Comparison of ENCODE assay signal across 19 cellular contexts in genomic region chr2:69709290-69709689, GRCh38.
"Had no signal": no experiment of that assay in that cellular context is flagged by ENCODE, and none has a peak within 500 bp of the region (broad histone marks: within the 10 kb centered on the region; RNA-seq: fewer than 3 reads in every experiment).

No MANE protein-coding gene starts in this region.

- H3K9me3 ChIP-seq: body of pancreas, lower lobe of right lung, prostate gland, testis, upper lobe of left lung had no signal

- H3K9me3 Mint-ChIP-seq: activated naive CD4-positive, alpha-beta T cell treated with anti-CD3 and anti-CD28 coated beads, Interleukin-2, amount 50 U/mL, for 24 hours; stimulated activated naive B cell treated with anti-CD40 and anti-IgM and Interleukin-4, amounts not matched to agents 10 μg/mL and 1 μg/mL and 100 μg/mL, for 72 hours had no signal

- DNase-seq: activated CD4-positive, alpha-beta T cell treated with anti-CD3 and anti-CD28 coated beads, Interleukin-2, amount 10 ng/mL, durations not matched to agents 7 days and 5 days; activated CD4-positive, CD25-positive, alpha-beta regulatory T cell treated with anti-CD3 and anti-CD28 coated beads, Interleukin-2, amount 50 U/mL, for 72 hours; activated CD8-positive, alpha-beta memory T cell treated with anti-CD3 and anti-CD28 coated beads, Interleukin-2, amount 10 ng/mL, durations not matched to agents 7 days and 5 days; activated CD8-positive, alpha-beta T cell treated with anti-CD3 and anti-CD28 coated beads for 36 hours; activated gamma-delta T cell treated with Interleukin-2 at 50 U/mL for 16 hours; activated T-cell treated with anti-CD3 and anti-CD28 coated beads for 4 hours; body of pancreas; erythroblast; foreskin fibroblast; lower lobe of right lung; naive thymus-derived CD8-positive, alpha-beta T cell; stimulated activated CD4-positive, alpha-beta T cell treated with anti-CD3 and anti-CD28 coated beads, Interleukin-2, amount 100 ng/mL, for 48 hours; stimulated activated CD8-positive, alpha-beta memory T cell treated with anti-CD3 and anti-CD28 coated beads, Interleukin-4, amount 100 ng/mL, for 48 hours; stimulated activated naive B cell treated with anti-CD40 and anti-IgM and Interleukin-4, amounts not matched to agents 10 μg/mL and 1 μg/mL and 100 μg/mL, for 72 hours; testis; upper lobe of left lung had no signal

- H3K27me3 ChIP-seq: body of pancreas, testis, upper lobe of left lung had no signal

- H3K27ac ChIP-seq: body of pancreas, lower lobe of right lung, prostate gland, testis, upper lobe of left lung, VCaP had no signal

- H3K27me3 Mint-ChIP-seq: activated CD4-positive, alpha-beta T cell treated with anti-CD3 and anti-CD28 coated beads, Interleukin-2, amount 10 ng/mL, durations not matched to agents 7 days and 5 days; activated CD8-positive, alpha-beta memory T cell treated with anti-CD3 and anti-CD28 coated beads, Interleukin-2, amount 10 ng/mL, durations not matched to agents 7 days and 5 days; activated CD8-positive, alpha-beta T cell treated with anti-CD3 and anti-CD28 coated beads for 36 hours; activated naive CD4-positive, alpha-beta T cell treated with anti-CD3 and anti-CD28 coated beads, Interleukin-2, amount 50 U/mL, for 24 hours; naive thymus-derived CD8-positive, alpha-beta T cell had no signal

- H3K27ac Mint-ChIP-seq: activated CD4-positive, alpha-beta T cell treated with anti-CD3 and anti-CD28 coated beads, Interleukin-2, amount 10 ng/mL, durations not matched to agents 7 days and 5 days; activated CD8-positive, alpha-beta memory T cell treated with anti-CD3 and anti-CD28 coated beads, Interleukin-2, amount 10 ng/mL, durations not matched to agents 7 days and 5 days; activated CD8-positive, alpha-beta T cell treated with anti-CD3 and anti-CD28 coated beads for 36 hours; activated naive CD4-positive, alpha-beta T cell treated with anti-CD3 and anti-CD28 coated beads, Interleukin-2, amount 50 U/mL, for 24 hours; stimulated activated naive B cell treated with anti-CD40 and anti-IgM and Interleukin-4, amounts not matched to agents 10 μg/mL and 1 μg/mL and 100 μg/mL, for 72 hours had no signal

- H3K4me1 ChIP-seq: prostate gland, testis had no signal

- H3K36me3 Mint-ChIP-seq: activated CD8-positive, alpha-beta memory T cell treated with anti-CD3 and anti-CD28 coated beads, Interleukin-2, amount 10 ng/mL, durations not matched to agents 7 days and 5 days; activated naive CD4-positive, alpha-beta T cell treated with anti-CD3 and anti-CD28 coated beads, Interleukin-2, amount 50 U/mL, for 24 hours; stimulated activated naive B cell treated with anti-CD40 and anti-IgM and Interleukin-4, amounts not matched to agents 10 μg/mL and 1 μg/mL and 100 μg/mL, for 72 hours had no signal

- H3K4me3 Mint-ChIP-seq: activated CD4-positive, alpha-beta T cell treated with anti-CD3 and anti-CD28 coated beads, Interleukin-2, amount 10 ng/mL, durations not matched to agents 7 days and 5 days; activated CD8-positive, alpha-beta memory T cell treated with anti-CD3 and anti-CD28 coated beads, Interleukin-2, amount 10 ng/mL, durations not matched to agents 7 days and 5 days; activated CD8-positive, alpha-beta T cell treated with anti-CD3 and anti-CD28 coated beads for 36 hours; activated naive CD4-positive, alpha-beta T cell treated with anti-CD3 and anti-CD28 coated beads, Interleukin-2, amount 50 U/mL, for 24 hours; naive thymus-derived CD8-positive, alpha-beta T cell; stimulated activated naive B cell treated with anti-CD40 and anti-IgM and Interleukin-4, amounts not matched to agents 10 μg/mL and 1 μg/mL and 100 μg/mL, for 72 hours had no signal
